Comparison of ENCODE assay signal across 9 cellular contexts in the genomic region with DNA sequence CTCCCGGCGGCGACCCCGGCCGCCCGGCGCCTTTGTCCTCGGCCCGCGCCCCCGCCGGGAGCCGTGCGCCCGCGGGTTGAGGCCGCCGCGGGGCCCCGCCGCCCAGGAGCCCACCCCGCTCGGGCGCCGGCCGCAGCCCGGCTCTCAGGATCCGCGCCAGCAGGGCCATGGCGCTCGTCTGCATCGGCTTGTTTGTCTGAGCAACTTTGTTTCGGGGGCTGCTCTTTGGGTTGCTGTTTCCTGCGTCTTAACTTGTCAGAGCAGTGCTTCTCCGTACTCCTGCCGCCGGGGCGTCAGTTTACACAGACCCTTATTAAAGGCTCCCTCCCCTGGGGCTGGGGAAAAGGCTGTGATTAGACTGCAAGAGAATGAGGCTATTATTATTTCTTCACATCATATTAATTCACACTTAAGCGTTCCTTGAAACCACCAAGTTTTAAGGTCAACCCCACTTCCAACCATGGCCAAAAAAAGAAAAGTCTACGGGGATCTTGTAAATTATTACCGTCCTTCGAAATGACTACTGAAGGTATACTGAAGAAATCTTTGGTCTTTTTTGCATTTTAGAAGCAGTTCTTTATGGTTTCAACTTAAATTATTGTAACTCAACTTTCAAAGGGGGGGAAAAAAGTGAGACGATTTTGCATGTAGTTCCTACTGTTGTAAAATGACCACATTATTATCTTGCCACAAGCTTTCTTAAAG. TPM values are rescaled to one million over a fixed set of nuclear protein-coding genes. Genes with fewer than 3 reads are reported as not detected.
A peak's percentile ranks its signal among the peaks of the same experiment; 100 is the strongest.
DNase-seq lines count a peak whose midpoint lies in the region; ATAC-seq and TF ChIP-seq lines count a peak whose summit lies in the region.
"Had no signal": no experiment of that assay in that cellular context is flagged by ENCODE, and none has a peak within 500 bp of the region (broad histone marks: within the 10 kb centered on the region; RNA-seq: fewer than 3 reads in every experiment).

A gene with protein sequence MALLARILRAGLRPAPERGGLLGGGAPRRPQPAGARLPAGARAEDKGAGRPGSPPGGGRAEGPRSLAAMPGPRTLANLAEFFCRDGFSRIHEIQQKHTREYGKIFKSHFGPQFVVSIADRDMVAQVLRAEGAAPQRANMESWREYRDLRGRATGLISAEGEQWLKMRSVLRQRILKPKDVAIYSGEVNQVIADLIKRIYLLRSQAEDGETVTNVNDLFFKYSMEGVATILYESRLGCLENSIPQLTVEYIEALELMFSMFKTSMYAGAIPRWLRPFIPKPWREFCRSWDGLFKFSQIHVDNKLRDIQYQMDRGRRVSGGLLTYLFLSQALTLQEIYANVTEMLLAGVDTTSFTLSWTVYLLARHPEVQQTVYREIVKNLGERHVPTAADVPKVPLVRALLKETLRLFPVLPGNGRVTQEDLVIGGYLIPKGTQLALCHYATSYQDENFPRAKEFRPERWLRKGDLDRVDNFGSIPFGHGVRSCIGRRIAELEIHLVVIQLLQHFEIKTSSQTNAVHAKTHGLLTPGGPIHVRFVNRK (minus strand): TSS at position 198 of the 705 bp plus-strand sequence. CDS start 29 bp downstream, at position 169.

- intact Hi-C loops in esophagus muscularis mucosa (cut with DNase I), result no loop called here

- H3K4me3 Mint-ChIP-seq in neural crest cell, result peak within 1 kb of the TSS; percentile 98

- no peak for TF ChIP-seq EP300 in esophagus muscularis mucosa (IDR thresholded peaks at IDR 0.05)

- H3K27ac ChIP-seq in RWPE1 (peak within 1 kb of the TSS; percentile 90), esophagus muscularis mucosa (replicated peaks in 1 of 4) (no peak within 1 kb of the TSS)

- DNase-seq in Daoy (ENCODE audit: low read depth), result peak; percentile 44
- DNase-seq in RWPE1 (ENCODE audit: low spot score), result no peak
- DNase-seq in esophagus muscularis mucosa (ENCODE audit: extremely low spot score), result no peak
- peak; percentile 48 for DNase-seq in neural crest cell (ENCODE audit: low read depth, low spot score)
- DNase-seq in H4 (ENCODE audit: low spot score), result no peak
- no peak for DNase-seq in HPDE6-E6E7 (ENCODE audit: extremely low spot score)

- ATAC-seq in GM18502 (IDR thresholded peaks at IDR 0.05; ENCODE audit: poor library complexity, unreplicated experiment), result no peak
- ATAC-seq in HG02852 (IDR thresholded peaks at IDR 0.05; ENCODE audit: unreplicated experiment), result no peak

- H3K4me3 ChIP-seq in esophagus muscularis mucosa, result peak within 1 kb of the TSS; percentile 56 to 69 (median 58)
- H3K4me3 ChIP-seq: K562 had no signal

- peaks cover 10 to 27% (median 26%) of the 10 kb centered on the region in 4 donors for H3K4me1 ChIP-seq in esophagus muscularis mucosa

- peak within 1 kb of the TSS; percentile 98 for H3K27ac Mint-ChIP-seq in neural crest cell (ENCODE audit: unreplicated experiment)

- H3K9me3 ChIP-seq in esophagus muscularis mucosa, result peaks cover 0 to 4% (median 0%) of the 10 kb centered on the region in 4 donors

- peaks cover 26% of the 10 kb centered on the region for H3K4me1 Mint-ChIP-seq in neural crest cell

- no peak for TF ChIP-seq POLR2A in esophagus muscularis mucosa (IDR thresholded peaks at IDR 0.05; ENCODE audit: low read depth)

- peaks cover 6 to 48% (median 24%) of the 10 kb centered on the region in 4 donors for H3K27me3 ChIP-seq in esophagus muscularis mucosa

- no peak for TF ChIP-seq CTCF in RWPE1 (conservative IDR thresholded peaks at IDR 0.05; ENCODE audit: low read depth)
- no peak for TF ChIP-seq CTCF in esophagus muscularis mucosa (IDR thresholded peaks at IDR 0.05)
- no peak for TF ChIP-seq CTCF in neural crest cell (conservative IDR thresholded peaks at IDR 0.05)

- POLR2A ChIA-PET in RWPE1 (lab: Yijun Ruan, JAX; ENCODE audit: low non-redundant PET), result no interaction called here

- peaks cover 8% of the 10 kb centered on the region for H3K27me3 Mint-ChIP-seq in neural crest cell (ENCODE audit: low read depth)

- WGBS in esophagus muscularis mucosa, result 4% methylated on average over 26 of the region's 43 CpGs

- no peaks in the 10 kb centered on the region for H3K36me3 Mint-ChIP-seq in neural crest cell (ENCODE audit: low read depth)

- CTCF ChIA-PET in RWPE1 (lab: Yijun Ruan, JAX), result interaction anchor here (1.1 kb wide), 1 partner anchor 23 kb away, joined by 3 read pairs; no protein-coding TSS in a partner anchor

- H3K36me3 ChIP-seq in esophagus muscularis mucosa, result no peaks in the 10 kb centered on the region

- H3K9me3 Mint-ChIP-seq in neural crest cell, result no peaks in the 10 kb centered on the region

RNA-seq across cellular contexts. Expression of the gene that starts here (rescaled TPM):
- 0.34 and 0.83 TPM in 2 replicates for total RNA-seq in Daoy (2014; rRNA removed; shearing (Covaris generic))
- total RNA-seq in esophagus muscularis mucosa (under 1 TPM in 2 of 4 donors, not detected in 2; under 0.01 to 0.26 TPM), neural crest cell (10.1 and 10.2 TPM in 2 replicates)
- 0.08 and 0.75 TPM in 2 replicates for total RNA-seq in H4 (2014; rRNA removed; shearing (Covaris generic))
- total RNA-seq: K562 had no signal

Comparison
In these comparisons a context has a peak if more than half of its experiments do, and no peak if none do; other contexts are left out.
1. Peak in DNase-seq in Daoy; RNA of the gene not detected or under 1 TPM.